8 cellular contexts compared by ENCODE assay signal in genomic region chr2:69645026-69645425, GRCh38. TPM values are rescaled to one million over a fixed set of nuclear protein-coding genes. Genes with fewer than 3 reads are reported as not detected.
DNase-seq lines count a peak whose midpoint lies in the region; ATAC-seq and TF ChIP-seq lines count a peak whose summit lies in the region.

No MANE protein-coding gene starts in this region.

- H3K4me1 ChIP-seq in effector memory CD4-positive, alpha-beta T cell (ENCODE audit: control insufficient read depth, insufficient read depth, low read length, poor library complexity, severe bottlenecking): peaks cover 37% of the 10 kb centered on the region
- H3K4me1 ChIP-seq in osteoblast (ENCODE audit: insufficient read depth, low read length): peaks cover 31% of the 10 kb centered on the region

- no peaks in the 10 kb centered on the region for H3K36me3 ChIP-seq in effector memory CD4-positive, alpha-beta T cell (ENCODE audit: control insufficient read depth, insufficient read depth, low read length)
- no peaks in the 10 kb centered on the region for H3K36me3 ChIP-seq in osteoblast (ENCODE audit: insufficient read depth, low read length)

- peak overlapping the region; percentile 99 for H2AFZ ChIP-seq in osteoblast (ENCODE audit: low read length)

- DNase-seq in NCI-H345 treated with DMSO at 0.1 percent for 48 hours (lab: John Stamatoyannopoulos, UW; ENCODE audit: unreplicated experiment) (peak; percentile 8), NCI-H345 (lab: John Stamatoyannopoulos, UW) (no peak), RPMI7951 (ENCODE audit: low read depth) (peak; percentile 41), osteoblast (ENCODE audit: insufficient read length, low spot score, missing footprints) (peak; percentile 50), GOT3 (lab: John Stamatoyannopoulos, UW) (no peak)
- peak; percentile 9 to 28 (median 21) for DNase-seq in effector memory CD4-positive, alpha-beta T cell

- no peaks in the 10 kb centered on the region for H3K9me3 ChIP-seq in effector memory CD4-positive, alpha-beta T cell (ENCODE audit: control insufficient read depth, low read length)
- H3K9me3 ChIP-seq in osteoblast (ENCODE audit: low read depth, low read length): no peaks in the 10 kb centered on the region

- no peaks in the 10 kb centered on the region for H3K27me3 ChIP-seq in effector memory CD4-positive, alpha-beta T cell (replicated peaks; ENCODE audit: control insufficient read depth, insufficient read depth, low read length, poor library complexity, severe bottlenecking)
- H3K27me3 ChIP-seq in osteoblast (ENCODE audit: insufficient read depth, low read length): no peaks in the 10 kb centered on the region

- peak overlapping the region; percentile 88 for H3K27ac ChIP-seq in effector memory CD4-positive, alpha-beta T cell (ENCODE audit: insufficient read depth, low read length, poor library complexity, severe bottlenecking)
- peak overlapping the region; percentile 95 for H3K27ac ChIP-seq in osteoblast (ENCODE audit: low read depth, low read length)

- H4K20me1 ChIP-seq in osteoblast (ENCODE audit: insufficient read depth, low read length): peaks cover 23% of the 10 kb centered on the region

- peak overlapping the region; percentile 78 for H3K4me3 ChIP-seq in effector memory CD4-positive, alpha-beta T cell (ENCODE audit: insufficient read depth, low read depth, low read length, poor library complexity, severe bottlenecking)
- peak overlapping the region; percentile 95 for H3K4me3 ChIP-seq in osteoblast (ENCODE audit: insufficient read depth, low read length)

- H3K4me2 ChIP-seq in osteoblast (ENCODE audit: insufficient read depth, low read length): peak overlapping the region; percentile 94

- peaks cover 34% of the 10 kb centered on the region for H3K79me2 ChIP-seq in osteoblast (ENCODE audit: insufficient read depth, low read length)

- no peak for TF ChIP-seq CTCF in osteoblast (IDR thresholded peaks at IDR 0.05; ENCODE audit: extremely low read depth, low read depth, low read length)

- ATAC-seq in HG02763 (IDR thresholded peaks at IDR 0.05; ENCODE audit: unreplicated experiment) (no peak), HG02981 (IDR thresholded peaks at IDR 0.05; ENCODE audit: unreplicated experiment) (no peak)

RNA-seq across cellular contexts. Expression of gene AAK1, which starts 1.5 kb away (rescaled TPM):
- total RNA-seq in RPMI7951 (2014; rRNA removed; shearing (Covaris generic)): 33.9 and 44.0 TPM in 2 replicates
- total RNA-seq in osteoblast: 61.9 and 62.5 TPM in 2 replicates

Comparison
In these comparisons a context has a peak if more than half of its experiments do, and no peak if none do; other contexts are left out.
1. DNase-seq: peak in NCI-H345 treated with DMSO at 0.1 percent for 48 hours (single experiment), RPMI7951 (single experiment), effector memory CD4-positive, alpha-beta T cell (3 of 3) and osteoblast (single experiment); none in NCI-H345 (single experiment) and GOT3 (single experiment).